Comparison of ENCODE assay signal across 10 cellular contexts in the genomic region with DNA sequence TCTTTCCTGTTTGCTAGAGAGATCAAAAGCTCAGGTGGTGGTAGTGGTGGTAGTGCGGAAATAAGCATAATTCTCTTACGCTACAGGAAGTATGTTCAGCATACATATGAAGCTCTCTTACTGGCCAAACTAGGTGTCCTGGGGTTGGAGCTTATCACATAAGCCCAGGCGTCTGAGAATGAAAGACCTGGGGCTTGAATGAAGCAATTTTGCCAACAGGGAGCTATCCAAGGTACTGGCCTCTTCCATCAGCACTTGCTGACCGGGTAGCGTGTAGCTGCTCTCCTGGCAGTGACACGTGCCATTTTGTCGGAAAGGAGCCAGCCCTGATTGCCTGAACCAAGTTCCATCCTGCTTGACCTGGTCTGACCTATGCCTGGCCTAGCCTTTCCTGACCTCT.
DNase-seq lines count a peak whose midpoint lies in the region; ATAC-seq and TF ChIP-seq lines count a peak whose summit lies in the region.
"Had no signal": no experiment of that assay in that cellular context is flagged by ENCODE, and none has a peak within 500 bp of the region (broad histone marks: within the 10 kb centered on the region; RNA-seq: fewer than 3 reads in every experiment).

No MANE protein-coding gene starts in this region.

- WGBS in psoas muscle, 3 donors, result 20 to 23% (median 20%) methylated on average over 7 of the region's 7 CpGs

- no peaks in the 10 kb centered on the region for H3K36me3 ChIP-seq in psoas muscle (ENCODE audit: insufficient read depth in 1 of 2, low read depth in 1 of 2)
- H3K36me3 ChIP-seq: SJSA1 had no signal

- no peaks in the 10 kb centered on the region for H3K36me3 Mint-ChIP-seq in activated CD4-positive, alpha-beta T cell treated with anti-CD3 and anti-CD28 coated beads, Interleukin-2, amount 10 ng/mL, durations not matched to agents 24 days and 14 days (ENCODE audit: low read depth)
- H3K36me3 Mint-ChIP-seq: memory B cell had no signal

- no peak overlapping the region for H3K4me3 ChIP-seq in psoas muscle
- H3K4me3 ChIP-seq: SJSA1 had no signal

- H3K9me3 Mint-ChIP-seq in activated CD4-positive, alpha-beta T cell treated with anti-CD3 and anti-CD28 coated beads, Interleukin-2, amount 10 ng/mL, durations not matched to agents 24 days and 14 days, result no peaks in the 10 kb centered on the region
- H3K9me3 Mint-ChIP-seq: memory B cell had no signal

- H3K27me3 ChIP-seq in foreskin keratinocyte, result no peaks in the 10 kb centered on the region
- H3K27me3 ChIP-seq in psoas muscle (ENCODE audit: insufficient read depth in 3 of 3, low read length in 2 of 3), result no peaks in the 10 kb centered on the region
- H3K27me3 ChIP-seq: SJSA1 had no signal

- H3K27me3 Mint-ChIP-seq in activated CD4-positive, alpha-beta T cell treated with anti-CD3 and anti-CD28 coated beads, Interleukin-2, amount 10 ng/mL, durations not matched to agents 24 days and 14 days, result no peaks in the 10 kb centered on the region

- no peaks in the 10 kb centered on the region for H3K4me1 ChIP-seq in foreskin keratinocyte
- H3K4me1 ChIP-seq in psoas muscle, result no peaks in the 10 kb centered on the region
- H3K4me1 ChIP-seq: SJSA1 had no signal

- no peak overlapping the region for H3K27ac ChIP-seq in foreskin keratinocyte
- no peak overlapping the region for H3K27ac ChIP-seq in psoas muscle
- H3K27ac ChIP-seq: SJSA1 had no signal

- peak; percentile 81 for ATAC-seq in SK-N-SH treated with all-trans-retinoic acid at 6 μM for 48 hours
- peak; percentile 87 for ATAC-seq in foreskin keratinocyte
- no peak for ATAC-seq in stimulated activated naive CD8-positive, alpha-beta T cell treated with anti-CD3 and anti-CD28 coated beads, Interleukin-15, Interleukin-2, amounts not matched to agents 100 U/mL and 50 U/mL, for 24 hours
- ATAC-seq in HG02852 (IDR thresholded peaks at IDR 0.05; ENCODE audit: unreplicated experiment), result no peak
- ATAC-seq in psoas muscle, result no peak

- peak; percentile 73 for DNase-seq in activated CD4-positive, alpha-beta T cell treated with anti-CD3 and anti-CD28 coated beads, Interleukin-2, amount 10 ng/mL, durations not matched to agents 24 days and 14 days
- DNase-seq in activated CD4-positive, alpha-beta T cell treated with anti-CD3 and anti-CD28 coated beads for 4 hours, result no peak
- DNase-seq in foreskin keratinocyte, result peak; percentile 26 to 55
- DNase-seq in stimulated activated naive CD8-positive, alpha-beta T cell treated with anti-CD3 and anti-CD28 coated beads, Interleukin-15, Interleukin-2, amounts not matched to agents 100 U/mL and 50 U/mL, for 24 hours, result peak; percentile 10
- DNase-seq in psoas muscle, result no peak
- DNase-seq in cortex of kidney (lab: John Stamatoyannopoulos, UW), result no peak

- TF ChIP-seq CTCF in foreskin keratinocyte (conservative IDR thresholded peaks at IDR 0.05) (no peak), psoas muscle (IDR thresholded peaks at IDR 0.05) (no peak)

- no peak overlapping the region for H3K4me3 Mint-ChIP-seq in activated CD4-positive, alpha-beta T cell treated with anti-CD3 and anti-CD28 coated beads, Interleukin-2, amount 10 ng/mL, durations not matched to agents 24 days and 14 days
- H3K4me3 Mint-ChIP-seq: memory B cell had no signal

- no peak overlapping the region for H3K27ac Mint-ChIP-seq in activated CD4-positive, alpha-beta T cell treated with anti-CD3 and anti-CD28 coated beads, Interleukin-2, amount 10 ng/mL, durations not matched to agents 24 days and 14 days
- H3K27ac Mint-ChIP-seq: memory B cell had no signal

- H3K4me1 Mint-ChIP-seq in activated CD4-positive, alpha-beta T cell treated with anti-CD3 and anti-CD28 coated beads, Interleukin-2, amount 10 ng/mL, durations not matched to agents 24 days and 14 days, result no peaks in the 10 kb centered on the region

- no peaks in the 10 kb centered on the region for H3K9me3 ChIP-seq in psoas muscle
- H3K9me3 ChIP-seq: SJSA1 had no signal

- intact Hi-C loops in activated CD4-positive, alpha-beta T cell treated with anti-CD3 and anti-CD28 coated beads, Interleukin-2, amount 10 ng/mL, durations not matched to agents 24 days and 14 days (cut with micrococcal nuclease), result no loop called here
- intact Hi-C loops in psoas muscle (cut with DNase I), result no loop called here

TF ChIP-seq in SK-N-SH treated with all-trans-retinoic acid at 6 μM for 48 hours, 23 proteins besides CTCF, POLR2A, EP300 and RAD21:
- TF ChIP-seq ZC3H10 (CRISPR knock-in tag; IDR thresholded peaks at IDR 0.05) (no peak), ISL1 (CRISPR knock-in tag; IDR thresholded peaks at IDR 0.05) (peak; percentile 45), ARNTL (CRISPR knock-in tag; IDR thresholded peaks at IDR 0.05; ENCODE audit: borderline replicate concordance, low read depth) (no peak), SNAI2 (CRISPR knock-in tag; IDR thresholded peaks at IDR 0.05) (0 out of 2 replicates have a peak, but pooled peaks have one; percentile 76), ZFP3 (CRISPR knock-in tag; IDR thresholded peaks at IDR 0.05) (0 out of 2 replicates have a peak, but pooled peaks have one; percentile 27), TOX (CRISPR knock-in tag; IDR thresholded peaks at IDR 0.05; ENCODE audit: borderline replicate concordance) (no peak), BACH2 (CRISPR knock-in tag; IDR thresholded peaks at IDR 0.05; ENCODE audit: borderline replicate concordance) (no peak), ZNF565 (CRISPR knock-in tag; conservative IDR thresholded peaks at IDR 0.05; ENCODE audit: low read depth) (0 out of 2 replicates have a peak, but pooled peaks have one; percentile 71)
- TF ChIP-seq, protein P1, sequence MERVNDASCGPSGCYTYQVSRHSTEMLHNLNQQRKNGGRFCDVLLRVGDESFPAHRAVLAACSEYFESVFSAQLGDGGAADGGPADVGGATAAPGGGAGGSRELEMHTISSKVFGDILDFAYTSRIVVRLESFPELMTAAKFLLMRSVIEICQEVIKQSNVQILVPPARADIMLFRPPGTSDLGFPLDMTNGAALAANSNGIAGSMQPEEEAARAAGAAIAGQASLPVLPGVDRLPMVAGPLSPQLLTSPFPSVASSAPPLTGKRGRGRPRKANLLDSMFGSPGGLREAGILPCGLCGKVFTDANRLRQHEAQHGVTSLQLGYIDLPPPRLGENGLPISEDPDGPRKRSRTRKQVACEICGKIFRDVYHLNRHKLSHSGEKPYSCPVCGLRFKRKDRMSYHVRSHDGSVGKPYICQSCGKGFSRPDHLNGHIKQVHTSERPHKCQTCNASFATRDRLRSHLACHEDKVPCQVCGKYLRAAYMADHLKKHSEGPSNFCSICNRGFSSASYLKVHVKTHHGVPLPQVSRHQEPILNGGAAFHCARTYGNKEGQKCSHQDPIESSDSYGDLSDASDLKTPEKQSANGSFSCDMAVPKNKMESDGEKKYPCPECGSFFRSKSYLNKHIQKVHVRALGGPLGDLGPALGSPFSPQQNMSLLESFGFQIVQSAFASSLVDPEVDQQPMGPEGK (CRISPR knock-in tag; IDR thresholded peaks at IDR 0.05; ENCODE audit: borderline replicate concordance), result no peak
- TF ChIP-seq, protein P2, sequence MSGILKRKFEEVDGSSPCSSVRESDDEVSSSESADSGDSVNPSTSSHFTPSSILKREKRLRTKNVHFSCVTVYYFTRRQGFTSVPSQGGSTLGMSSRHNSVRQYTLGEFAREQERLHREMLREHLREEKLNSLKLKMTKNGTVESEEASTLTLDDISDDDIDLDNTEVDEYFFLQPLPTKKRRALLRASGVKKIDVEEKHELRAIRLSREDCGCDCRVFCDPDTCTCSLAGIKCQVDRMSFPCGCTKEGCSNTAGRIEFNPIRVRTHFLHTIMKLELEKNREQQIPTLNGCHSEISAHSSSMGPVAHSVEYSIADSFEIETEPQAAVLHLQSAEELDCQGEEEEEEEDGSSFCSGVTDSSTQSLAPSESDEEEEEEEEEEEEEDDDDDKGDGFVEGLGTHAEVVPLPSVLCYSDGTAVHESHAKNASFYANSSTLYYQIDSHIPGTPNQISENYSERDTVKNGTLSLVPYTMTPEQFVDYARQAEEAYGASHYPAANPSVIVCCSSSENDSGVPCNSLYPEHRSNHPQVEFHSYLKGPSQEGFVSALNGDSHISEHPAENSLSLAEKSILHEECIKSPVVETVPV (CRISPR knock-in tag; IDR thresholded peaks at IDR 0.05), result no peak
- TF ChIP-seq, protein P3, sequence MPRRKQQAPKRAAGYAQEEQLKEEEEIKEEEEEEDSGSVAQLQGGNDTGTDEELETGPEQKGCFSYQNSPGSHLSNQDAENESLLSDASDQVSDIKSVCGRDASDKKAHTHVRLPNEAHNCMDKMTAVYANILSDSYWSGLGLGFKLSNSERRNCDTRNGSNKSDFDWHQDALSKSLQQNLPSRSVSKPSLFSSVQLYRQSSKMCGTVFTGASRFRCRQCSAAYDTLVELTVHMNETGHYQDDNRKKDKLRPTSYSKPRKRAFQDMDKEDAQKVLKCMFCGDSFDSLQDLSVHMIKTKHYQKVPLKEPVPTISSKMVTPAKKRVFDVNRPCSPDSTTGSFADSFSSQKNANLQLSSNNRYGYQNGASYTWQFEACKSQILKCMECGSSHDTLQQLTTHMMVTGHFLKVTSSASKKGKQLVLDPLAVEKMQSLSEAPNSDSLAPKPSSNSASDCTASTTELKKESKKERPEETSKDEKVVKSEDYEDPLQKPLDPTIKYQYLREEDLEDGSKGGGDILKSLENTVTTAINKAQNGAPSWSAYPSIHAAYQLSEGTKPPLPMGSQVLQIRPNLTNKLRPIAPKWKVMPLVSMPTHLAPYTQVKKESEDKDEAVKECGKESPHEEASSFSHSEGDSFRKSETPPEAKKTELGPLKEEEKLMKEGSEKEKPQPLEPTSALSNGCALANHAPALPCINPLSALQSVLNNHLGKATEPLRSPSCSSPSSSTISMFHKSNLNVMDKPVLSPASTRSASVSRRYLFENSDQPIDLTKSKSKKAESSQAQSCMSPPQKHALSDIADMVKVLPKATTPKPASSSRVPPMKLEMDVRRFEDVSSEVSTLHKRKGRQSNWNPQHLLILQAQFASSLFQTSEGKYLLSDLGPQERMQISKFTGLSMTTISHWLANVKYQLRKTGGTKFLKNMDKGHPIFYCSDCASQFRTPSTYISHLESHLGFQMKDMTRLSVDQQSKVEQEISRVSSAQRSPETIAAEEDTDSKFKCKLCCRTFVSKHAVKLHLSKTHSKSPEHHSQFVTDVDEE (CRISPR knock-in tag; IDR thresholded peaks at IDR 0.05), result no peak
TF ChIP-seq in SK-N-SH treated with all-trans-retinoic acid at 6 μM for 48 hours: peak in this region for 4.

Comparison
In these comparisons a context has a peak if more than half of its experiments do, and no peak if none do; other contexts are left out.
1. DNase-seq: peak in activated CD4-positive, alpha-beta T cell treated with anti-CD3 and anti-CD28 coated beads, Interleukin-2, amount 10 ng/mL, durations not matched to agents 24 days and 14 days (single experiment), foreskin keratinocyte (2 of 2) and stimulated activated naive CD8-positive, alpha-beta T cell treated with anti-CD3 and anti-CD28 coated beads, Interleukin-15, Interleukin-2, amounts not matched to agents 100 U/mL and 50 U/mL, for 24 hours (single experiment); none in activated CD4-positive, alpha-beta T cell treated with anti-CD3 and anti-CD28 coated beads for 4 hours (0 of 2), psoas muscle (0 of 2) and cortex of kidney (single experiment).
2. ATAC-seq: peak in SK-N-SH treated with all-trans-retinoic acid at 6 μM for 48 hours (single experiment) and foreskin keratinocyte (single experiment); none in stimulated activated naive CD8-positive, alpha-beta T cell treated with anti-CD3 and anti-CD28 coated beads, Interleukin-15, Interleukin-2, amounts not matched to agents 100 U/mL and 50 U/mL, for 24 hours (single experiment), HG02852 (single experiment) and psoas muscle (0 of 4).